In genomic region chr22:37514526-37515051, GRCh38 we compare ENCODE assay signal across 1 cellular context.
TF ChIP-seq lines count a peak whose summit lies in the region.

No MANE protein-coding gene starts in this region.

TF ChIP-seq in HepG2, 621 proteins besides CTCF, POLR2A, EP300 and RAD21:
- no peak for TF ChIP-seq ZNF740 (CRISPR knock-in tag; IDR thresholded peaks at IDR 0.05)
- no peak for TF ChIP-seq TARDBP (CRISPR knock-in tag; IDR thresholded peaks at IDR 0.05)
- no peak for TF ChIP-seq FOXJ3 (CRISPR knock-in tag; IDR thresholded peaks at IDR 0.05; ENCODE audit: borderline replicate concordance)
- TF ChIP-seq GFI1 (CRISPR knock-in tag; IDR thresholded peaks at IDR 0.05; ENCODE audit: borderline replicate concordance): no peak
- no peak for TF ChIP-seq STAG1 (CRISPR knock-in tag; IDR thresholded peaks at IDR 0.05)
- TF ChIP-seq SAP130 (CRISPR knock-in tag; IDR thresholded peaks at IDR 0.05; ENCODE audit: low read depth): 0 out of 2 replicates have a peak, but pooled peaks have one; percentile 26
- no peak for TF ChIP-seq ZNF44 (CRISPR knock-in tag; IDR thresholded peaks at IDR 0.05)
- peak; percentile 64; the same call in 1 of the 2 replicates for TF ChIP-seq ESRRA (CRISPR knock-in tag; IDR thresholded peaks at IDR 0.05; ENCODE audit: low read depth)
- no peak for TF ChIP-seq ZNF180 (CRISPR knock-in tag; IDR thresholded peaks at IDR 0.05; ENCODE audit: borderline replicate concordance, low read depth)
- TF ChIP-seq ZNF280B (CRISPR knock-in tag; IDR thresholded peaks at IDR 0.05; ENCODE audit: borderline replicate concordance): 0 out of 2 replicates have a peak, but pooled peaks have one; percentile 51
- TF ChIP-seq ZNF687 (CRISPR knock-in tag; IDR thresholded peaks at IDR 0.05): peak; percentile 70
- peak; percentile 51 for TF ChIP-seq RBFOX2 (IDR thresholded peaks at IDR 0.05; ENCODE audit: low read depth, low read length)
- TF ChIP-seq RFX3 (CRISPR knock-in tag; IDR thresholded peaks at IDR 0.05): no peak
- no peak for TF ChIP-seq CBX2 (IDR thresholded peaks at IDR 0.05; ENCODE audit: low read depth, low read length)
- TF ChIP-seq CBX2 (CRISPR knock-in tag; IDR thresholded peaks at IDR 0.05; ENCODE audit: low read depth): no peak
- no peak for TF ChIP-seq POLR2G (IDR thresholded peaks at IDR 0.05; ENCODE audit: low read depth, low read length)
- TF ChIP-seq AGO2 (optimal IDR thresholded peaks at IDR 0.05; ENCODE audit: low read depth, low read length): peak; percentile 83
- TF ChIP-seq ZBTB38 (CRISPR knock-in tag; IDR thresholded peaks at IDR 0.05): peak; percentile 67; the same call in 1 of the 2 replicates
- TF ChIP-seq ZNF264 (CRISPR knock-in tag; IDR thresholded peaks at IDR 0.05): no peak
- TF ChIP-seq REST (IDR thresholded peaks at IDR 0.05; ENCODE audit: borderline replicate concordance in 1 of 2, low read depth in 1 of 2, low read length in 2 of 2): no peak
- TF ChIP-seq TEAD3 (CRISPR knock-in tag; optimal IDR thresholded peaks at IDR 0.05; ENCODE audit: borderline replicate concordance): no peak
- peak; percentile 38; the same call in 1 of the 2 replicates for TF ChIP-seq ZNF768 (CRISPR knock-in tag; IDR thresholded peaks at IDR 0.05)
- no peak for TF ChIP-seq GMEB2 (CRISPR knock-in tag; IDR thresholded peaks at IDR 0.05; ENCODE audit: low read depth)
- no peak for TF ChIP-seq KAT8 (CRISPR knock-in tag; IDR thresholded peaks at IDR 0.05)
- TF ChIP-seq HNF1B (CRISPR knock-in tag; IDR thresholded peaks at IDR 0.05): 0 out of 2 replicates have a peak, but pooled peaks have one; percentile 9
- TF ChIP-seq ZNF354B (CRISPR knock-in tag; IDR thresholded peaks at IDR 0.05): no peak
- TF ChIP-seq CC2D1A (CRISPR knock-in tag; IDR thresholded peaks at IDR 0.05): no peak
- peak; percentile 36; the same call in 1 of the 2 replicates for TF ChIP-seq PITX1 (CRISPR knock-in tag; IDR thresholded peaks at IDR 0.05)
- no peak for TF ChIP-seq GATAD1 (CRISPR knock-in tag; IDR thresholded peaks at IDR 0.05)
- peak; percentile 91 for TF ChIP-seq AKAP8 (CRISPR knock-in tag; IDR thresholded peaks at IDR 0.05)
- TF ChIP-seq CAMTA2 (CRISPR knock-in tag; IDR thresholded peaks at IDR 0.05; ENCODE audit: borderline replicate concordance): no peak
- TF ChIP-seq ZNF7 (CRISPR knock-in tag; IDR thresholded peaks at IDR 0.05): no peak
- TF ChIP-seq HOXA3 (CRISPR knock-in tag; IDR thresholded peaks at IDR 0.05): no peak
- TF ChIP-seq RBM22 (optimal IDR thresholded peaks at IDR 0.05; ENCODE audit: low read length): no peak
- 0 out of 2 replicates have a peak, but pooled peaks have one; percentile 27 for TF ChIP-seq HNRNPL (IDR thresholded peaks at IDR 0.05; ENCODE audit: low read depth, low read length)
- no peak for TF ChIP-seq ZNF781 (CRISPR knock-in tag; IDR thresholded peaks at IDR 0.05; ENCODE audit: borderline replicate concordance, not compliant biosample characterization)
- TF ChIP-seq ZNF576 (CRISPR knock-in tag; IDR thresholded peaks at IDR 0.05): no peak
